ENCODE assay signal across 33 cellular contexts in genomic region chr3:180290300-180290699, GRCh38.
"Had no signal": no experiment of that assay in that cellular context is flagged by ENCODE, and none has a peak within 500 bp of the region (broad histone marks: within the 10 kb centered on the region; RNA-seq: fewer than 3 reads in every experiment).

No MANE protein-coding gene starts in this region.

- H3K27me3 ChIP-seq: adrenal gland, body of pancreas, cardiac muscle cell, colonic mucosa had no signal

- H3K27ac ChIP-seq: adrenal gland, body of pancreas, cardiac muscle cell, colonic mucosa, WERI-Rb-1 had no signal

- H3K4me3 Mint-ChIP-seq: activated B cell treated with CpG ODN at 0.5 μM for 24 hours; activated CD8-positive, alpha-beta T cell treated with anti-CD3 and anti-CD28 coated beads for 36 hours; activated naive CD4-positive, alpha-beta T cell treated with anti-CD3 and anti-CD28 coated beads for 36 hours; activated naive CD4-positive, alpha-beta T cell treated with anti-CD3 and anti-CD28 coated beads, Interleukin-2, amount 50 U/mL, for 24 hours; activated naive CD8-positive, alpha-beta T cell treated with anti-CD3 and anti-CD28 coated beads for 36 hours; activated naive CD8-positive, alpha-beta T cell treated with anti-CD3 and anti-CD28 coated beads, Interleukin-2, amount 50 U/mL, for 24 hours; activated T-cell treated with anti-CD3 and anti-CD28 coated beads, Interleukin-2, amount 50 U/mL, for 4 hours; activated T-helper 17 cell treated with anti-CD3 and anti-CD28 coated beads, Interleukin-2, amount 50 U/mL, for 72 hours; endodermal cell; T-helper 2 cell treated with Interferon-gamma antibody and Interleukin-4, amounts not matched to agents 5 μg/mL and 100 μg/mL, for 36 hours had no signal

- H3K27ac Mint-ChIP-seq: activated B cell treated with CpG ODN at 0.5 μM for 24 hours; activated CD8-positive, alpha-beta T cell treated with anti-CD3 and anti-CD28 coated beads for 36 hours; activated naive CD4-positive, alpha-beta T cell treated with anti-CD3 and anti-CD28 coated beads for 36 hours; activated naive CD4-positive, alpha-beta T cell treated with anti-CD3 and anti-CD28 coated beads, Interleukin-2, amount 50 U/mL, for 24 hours; activated naive CD8-positive, alpha-beta T cell treated with anti-CD3 and anti-CD28 coated beads for 36 hours; activated naive CD8-positive, alpha-beta T cell treated with anti-CD3 and anti-CD28 coated beads, Interleukin-2, amount 50 U/mL, for 24 hours; activated T-helper 17 cell treated with anti-CD3 and anti-CD28 coated beads, Interleukin-2, amount 50 U/mL, for 72 hours; endodermal cell; T-helper 2 cell treated with Interferon-gamma antibody and Interleukin-4, amounts not matched to agents 5 μg/mL and 100 μg/mL, for 36 hours had no signal

- H3K9me3 ChIP-seq: adrenal gland, body of pancreas, colonic mucosa had no signal

- FAIRE-seq: frontal cortex had no signal

- H3K27me3 Mint-ChIP-seq: activated B cell treated with CpG ODN at 0.5 μM for 24 hours; activated CD8-positive, alpha-beta T cell treated with anti-CD3 and anti-CD28 coated beads for 36 hours; activated naive CD4-positive, alpha-beta T cell treated with anti-CD3 and anti-CD28 coated beads, Interleukin-2, amount 50 U/mL, for 24 hours; activated naive CD8-positive, alpha-beta T cell treated with anti-CD3 and anti-CD28 coated beads for 36 hours; activated naive CD8-positive, alpha-beta T cell treated with anti-CD3 and anti-CD28 coated beads, Interleukin-2, amount 50 U/mL, for 24 hours; activated T-helper 17 cell treated with anti-CD3 and anti-CD28 coated beads, Interleukin-2, amount 50 U/mL, for 72 hours had no signal

- ATAC-seq: activated CD4-positive, CD25-positive, alpha-beta regulatory T cell treated with anti-CD3 and anti-CD28 coated beads, Interleukin-2, amount 50 U/mL, for 24 hours; activated CD8-positive, alpha-beta T cell treated with anti-CD3 and anti-CD28 coated beads for 36 hours; activated naive CD8-positive, alpha-beta T cell treated with anti-CD3 and anti-CD28 coated beads, Interleukin-2, amount 50 U/mL, for 24 hours; activated T-cell treated with anti-CD3 and anti-CD28 coated beads, Interleukin-2, amount 50 U/mL, for 4 hours; activated T-helper 17 cell treated with anti-CD3 and anti-CD28 coated beads, Interleukin-2, amount 50 U/mL, for 72 hours; body of pancreas; esophagus mucosa had no signal

- H3K4me1 ChIP-seq: adrenal gland, colonic mucosa had no signal

- H3K4me1 Mint-ChIP-seq: activated B cell treated with CpG ODN at 0.5 μM for 24 hours; activated naive CD4-positive, alpha-beta T cell treated with anti-CD3 and anti-CD28 coated beads, Interleukin-2, amount 50 U/mL, for 24 hours; activated naive CD8-positive, alpha-beta T cell treated with anti-CD3 and anti-CD28 coated beads for 36 hours; activated naive CD8-positive, alpha-beta T cell treated with anti-CD3 and anti-CD28 coated beads, Interleukin-2, amount 50 U/mL, for 24 hours; activated T-helper 17 cell treated with anti-CD3 and anti-CD28 coated beads, Interleukin-2, amount 50 U/mL, for 72 hours; endodermal cell had no signal

- H3K9me3 Mint-ChIP-seq: activated B cell treated with CpG ODN at 0.5 μM for 24 hours; activated CD8-positive, alpha-beta T cell treated with anti-CD3 and anti-CD28 coated beads for 36 hours; activated naive CD4-positive, alpha-beta T cell treated with anti-CD3 and anti-CD28 coated beads, Interleukin-2, amount 50 U/mL, for 24 hours; activated naive CD8-positive, alpha-beta T cell treated with anti-CD3 and anti-CD28 coated beads for 36 hours; activated naive CD8-positive, alpha-beta T cell treated with anti-CD3 and anti-CD28 coated beads, Interleukin-2, amount 50 U/mL, for 24 hours; activated T-cell treated with anti-CD3 and anti-CD28 coated beads, Interleukin-2, amount 50 U/mL, for 4 hours; activated T-helper 17 cell treated with anti-CD3 and anti-CD28 coated beads, Interleukin-2, amount 50 U/mL, for 72 hours; endodermal cell; T-helper 2 cell treated with Interferon-gamma antibody and Interleukin-4, amounts not matched to agents 5 μg/mL and 100 μg/mL, for 36 hours had no signal

- H3K36me3 ChIP-seq: adrenal gland, cardiac muscle cell, colonic mucosa, WERI-Rb-1 had no signal

- H3K36me3 Mint-ChIP-seq: activated naive CD4-positive, alpha-beta T cell treated with anti-CD3 and anti-CD28 coated beads, Interleukin-2, amount 50 U/mL, for 24 hours; activated naive CD8-positive, alpha-beta T cell treated with anti-CD3 and anti-CD28 coated beads for 36 hours had no signal

- H3K4me3 ChIP-seq: adrenal gland, body of pancreas, cardiac muscle cell, colonic mucosa had no signal

- DNase-seq: activated B cell treated with CpG ODN at 0.5 μM for 24 hours; activated CD4-positive, alpha-beta T cell treated with anti-CD3 and anti-CD28 coated beads for 48 hours; activated CD4-positive, alpha-beta T cell treated with anti-CD3 and anti-CD28 coated beads, Interleukin-2, amount 50 U/mL, for 1 hour; activated CD4-positive, alpha-beta T cell treated with anti-CD3 and anti-CD28 coated beads, Interleukin-2, amount 50 U/mL, for 48 hours; activated CD8-positive, alpha-beta memory T cell treated with anti-CD3 and anti-CD28 coated beads for 24 hours; activated CD8-positive, alpha-beta T cell treated with anti-CD3 and anti-CD28 coated beads for 36 hours; activated effector memory CD4-positive, alpha-beta T cell treated with Interleukin-2 at 50 U/mL for 16 hours; activated gamma-delta T cell treated with Interleukin-2 at 50 U/mL for 16 hours; activated naive CD4-positive, alpha-beta T cell treated with anti-CD3 and anti-CD28 coated beads for 36 hours; activated naive CD8-positive, alpha-beta T cell treated with anti-CD3 and anti-CD28 coated beads for 36 hours; activated naive CD8-positive, alpha-beta T cell treated with anti-CD3 and anti-CD28 coated beads, Interleukin-2, amount 50 U/mL, for 24 hours; activated T-cell treated with anti-CD3 and anti-CD28 coated beads, Interleukin-2, amount 50 U/mL, for 4 hours; adrenal gland; amygdala; aorta; body of pancreas; central memory CD4-positive, alpha-beta T cell; cerebellar nuclear complex; colonic mucosa; effector memory CD4-positive, alpha-beta T cell; endodermal cell; foreskin fibroblast; head of caudate nucleus; hypothalamus; T1000; WERI-Rb-1 had no signal
